ENCODE assay signal across 22 cellular contexts in genomic region chr16:88312732-88313131, GRCh38.
DNase-seq lines count a peak whose midpoint lies in the region; ATAC-seq and TF ChIP-seq lines count a peak whose summit lies in the region.
"Had no signal": no experiment of that assay in that cellular context is flagged by ENCODE, and none has a peak within 500 bp of the region (broad histone marks: within the 10 kb centered on the region; RNA-seq: fewer than 3 reads in every experiment).

No MANE protein-coding gene starts in this region.

- no peak overlapping the region for H2AK9ac ChIP-seq in IMR-90 (replicated peaks; ENCODE audit: low read depth, low read length, poor library complexity)

- POLR2A ChIA-PET in IMR-90 (lab: Charles Lee; ENCODE audit: unreplicated experiment): no interaction called here

- peak; percentile 2 for DNase-seq in left ventricle myocardium inferior
- no peak for DNase-seq in heart left ventricle
- no peak for DNase-seq in IMR-90
- no peak for DNase-seq in mesenchymal stem cell
- no peak for DNase-seq in dorsolateral prefrontal cortex
- DNase-seq in RPMI8226: no peak
- DNase-seq: 8988T; ACHN; AML-193; BE2C; CD4-positive, alpha-beta T cell; CD8-positive, alpha-beta memory T cell; DMS 273 treated with DMSO at 0.1 percent for 48 hours; DMS79; EL; GDM1; GM23248; H7; HCEC 1CT had no signal

- no peak overlapping the region for H3K23ac ChIP-seq in IMR-90 (ENCODE audit: low read depth, low read length)
- H3K23ac ChIP-seq in mesenchymal stem cell (ENCODE audit: low read length in 2 of 2): no peak overlapping the region

- H2BK20ac ChIP-seq in IMR-90 (ENCODE audit: low read depth, low read length): peak overlapping the region; percentile 77; the same call in 1 of the 2 replicates

- no peak overlapping the region for H2BK5ac ChIP-seq in IMR-90 (ENCODE audit: low read depth, low read length, poor library complexity, severe bottlenecking)
- H2BK5ac ChIP-seq in mesenchymal stem cell (ENCODE audit: low read depth, low read length, poor library complexity, severe bottlenecking): no peak overlapping the region

- peak overlapping the region; percentile 89; the same call in 2 of the 3 replicates for H2BK15ac ChIP-seq in IMR-90 (ENCODE audit: low read depth, low read length)
- H2BK15ac ChIP-seq in mesenchymal stem cell (ENCODE audit: low read depth, poor library complexity, severe bottlenecking): peak overlapping the region; percentile 65

- H3K4me2 ChIP-seq in IMR-90 (ENCODE audit: low read depth, low read length) (no peak overlapping the region), mesenchymal stem cell (ENCODE audit: low read length, poor library complexity, severe bottlenecking) (no peak overlapping the region)
- H3K4me2 ChIP-seq: A549; BLaER1 treated with 17β-estradiol and CSF1 and Interleukin-3, amounts not matched to agents 10 nM and 100 nM had no signal

- no peak for TF ChIP-seq POLR2A in heart left ventricle (IDR thresholded peaks at IDR 0.05)
- no peak for TF ChIP-seq POLR2A in IMR-90 (IDR thresholded peaks at IDR 0.05; ENCODE audit: low read depth, low read length)

- peaks cover 8% of the 10 kb centered on the region for H3K9me3 ChIP-seq in left ventricle myocardium inferior (replicated peaks)
- peaks cover 0 to 8% (median 0%) of the 10 kb centered on the region in 12 donors for H3K9me3 ChIP-seq in heart left ventricle
- H3K9me3 ChIP-seq in IMR-90 (ENCODE audit: control insufficient read depth, insufficient read depth, low read length): peaks cover 5% of the 10 kb centered on the region; the same call in 1 of the 2 replicates
- peaks cover 4% of the 10 kb centered on the region for H3K9me3 ChIP-seq in mesenchymal stem cell (ENCODE audit: control insufficient read depth, low read length)
- H3K9me3 ChIP-seq: BE2C had no signal

- H2AFZ ChIP-seq in IMR-90 (replicated peaks; ENCODE audit: low read length, poor library complexity): no peak overlapping the region
- H2AFZ ChIP-seq in mesenchymal stem cell (ENCODE audit: low read depth, low read length): no peak overlapping the region
- H2AFZ ChIP-seq: GM23248 had no signal

- WGBS in heart left ventricle, 4 donors: 79 to 90% (median 89%) methylated on average over 10 of the region's 10 CpGs
- WGBS in IMR-90 (ENCODE audit: extremely low coverage in 2 of 2, insufficient read length in 1 of 2), 2 experiments: no CpG with 5 or more reads among the region's 10 CpGs
- whole genome bisulfite sequencing in mesenchymal stem cell: 88% methylated on average over 6 of the region's 10 CpGs

- H4K5ac ChIP-seq in IMR-90 (ENCODE audit: low read depth, low read length): no peak overlapping the region; the same call in 1 of the 2 replicates

- H3K4ac ChIP-seq in IMR-90 (ENCODE audit: low read depth, low read length) (peak overlapping the region; percentile 45), mesenchymal stem cell (ENCODE audit: low read depth in 1 of 2, low read length in 2 of 2) (no peak overlapping the region)

- peaks cover 48% of the 10 kb centered on the region for H3K27me3 ChIP-seq in left ventricle myocardium inferior (ENCODE audit: low read depth)
- H3K27me3 ChIP-seq in heart left ventricle: no peaks in the 10 kb centered on the region
- no peaks in the 10 kb centered on the region for H3K27me3 ChIP-seq in IMR-90 (ENCODE audit: control insufficient read depth, insufficient read depth, low read length)
- no peaks in the 10 kb centered on the region for H3K27me3 ChIP-seq in mesenchymal stem cell (ENCODE audit: control insufficient read depth in 1 of 2, insufficient read depth in 1 of 2, low read length in 2 of 2)
- no peaks in the 10 kb centered on the region for H3K27me3 ChIP-seq in dorsolateral prefrontal cortex
- H3K27me3 ChIP-seq: BE2C; BLaER1 treated with 17β-estradiol and CSF1 and Interleukin-3, amounts not matched to agents 10 nM and 100 nM had no signal

- no peaks in the 10 kb centered on the region for H4K20me1 ChIP-seq in IMR-90 (ENCODE audit: insufficient read depth, low read length)
- H4K20me1 ChIP-seq: BLaER1 treated with 17β-estradiol and CSF1 and Interleukin-3, amounts not matched to agents 10 nM and 100 nM had no signal

- H4K91ac ChIP-seq in IMR-90 (ENCODE audit: insufficient read depth, low read depth, low read length): 0 out of 2 replicates have a peak overlapping the region, but pooled peaks have one; percentile 34
- no peak overlapping the region for H4K91ac ChIP-seq in mesenchymal stem cell (ENCODE audit: low read length)

- peaks cover 23% of the 10 kb centered on the region for H3K9me1 ChIP-seq in IMR-90 (ENCODE audit: insufficient read depth, low read length)

- peak overlapping the region; percentile 68 for H2AK5ac ChIP-seq in IMR-90 (ENCODE audit: low read depth, low read length)
- no peak overlapping the region for H2AK5ac ChIP-seq in mesenchymal stem cell (ENCODE audit: low read length, severe bottlenecking)

- peak overlapping the region; percentile 25 to 82 for H2BK12ac ChIP-seq in mesenchymal stem cell (ENCODE audit: low read length in 2 of 2)

- peak overlapping the region; percentile 86; the same call in 1 of the 2 replicates for H2BK120ac ChIP-seq in IMR-90 (ENCODE audit: low read depth, low read length)
- H2BK120ac ChIP-seq in mesenchymal stem cell (ENCODE audit: low read depth, low read length): no peak overlapping the region

- dilution Hi-C loops in IMR-90 (cut with HindIII; ENCODE audit: low sequenced_read_pairs, unreplicated experiment): no loop called here

- no peak overlapping the region for H3K4me3 ChIP-seq in left ventricle myocardium inferior
- H3K4me3 ChIP-seq in heart left ventricle: no peak overlapping the region
- H3K4me3 ChIP-seq in IMR-90 (ENCODE audit: insufficient read depth, low read depth, low read length): no peak overlapping the region
- H3K4me3 ChIP-seq in mesenchymal stem cell (ENCODE audit: insufficient read depth in 1 of 2, low read depth in 1 of 2, low read length in 2 of 2): no peak overlapping the region
- no peak overlapping the region for H3K4me3 ChIP-seq in dorsolateral prefrontal cortex
- H3K4me3 ChIP-seq: A549; BLaER1 treated with 17β-estradiol and CSF1 and Interleukin-3, amounts not matched to agents 10 nM and 100 nM; GM12878; GM23248 had no signal

- TF ChIP-seq CTCF in left ventricle myocardium inferior (IDR thresholded peaks at IDR 0.05; ENCODE audit: borderline replicate concordance) (no peak), heart left ventricle (IDR thresholded peaks at IDR 0.05) (no peak), IMR-90 (conservative IDR thresholded peaks at IDR 0.05; ENCODE audit: low read depth, low read length) (no peak), dorsolateral prefrontal cortex (IDR thresholded peaks at IDR 0.05 in 54 of 56, conservative IDR thresholded peaks at IDR 0.05 in 2 of 56; ENCODE audit: low read depth in 1 of 56, partially characterized antibody in 56 of 56) (no peak)

- H3K18ac ChIP-seq in IMR-90 (ENCODE audit: low read depth, low read length): no peak overlapping the region
- no peak overlapping the region for H3K18ac ChIP-seq in mesenchymal stem cell (ENCODE audit: low read depth in 1 of 2, low read length in 2 of 2)

- no peak overlapping the region for H3K9ac ChIP-seq in IMR-90 (ENCODE audit: low read depth, low read length)
- H3K9ac ChIP-seq in mesenchymal stem cell (ENCODE audit: low read length): no peak overlapping the region
- H3K9ac ChIP-seq: BLaER1 treated with 17β-estradiol and CSF1 and Interleukin-3, amounts not matched to agents 10 nM and 100 nM; GM23248 had no signal

- H4K8ac ChIP-seq in IMR-90 (ENCODE audit: low read depth in 2 of 2, low read length in 2 of 2) (no peak overlapping the region), mesenchymal stem cell (ENCODE audit: low read length) (no peak overlapping the region)

- no peak overlapping the region for H3K56ac ChIP-seq in IMR-90 (ENCODE audit: extremely low read depth, insufficient read depth, low read length)

- H3K14ac ChIP-seq in IMR-90 (replicated peaks; ENCODE audit: low read depth, low read length) (no peak overlapping the region), mesenchymal stem cell (ENCODE audit: low read length in 2 of 2) (no peak overlapping the region)

- intact Hi-C loops in left ventricle myocardium inferior (cut with micrococcal nuclease): no loop called here
- intact Hi-C loops in heart left ventricle (cut with DNase I): no loop called here
- intact Hi-C loops in IMR-90 (cut with micrococcal nuclease): no loop called here
- intact Hi-C loops in dorsolateral prefrontal cortex (cut with DNase I): no loop called here

- H3K4me1 ChIP-seq in left ventricle myocardium inferior (peaks cover 18% of the 10 kb centered on the region), heart left ventricle (peaks cover 0 to 7% (median 3%) of the 10 kb centered on the region in 12 donors), IMR-90 (ENCODE audit: control insufficient read depth, insufficient read depth, low read length) (peaks cover 41% of the 10 kb centered on the region), mesenchymal stem cell (ENCODE audit: control insufficient read depth, insufficient read depth, low read depth, low read length) (peaks cover 27% of the 10 kb centered on the region)

- ATAC-seq in heart left ventricle (no peak), IMR-90 (ENCODE audit: low read depth) (no peak)
- ATAC-seq: A549, GM12878 had no signal

- TF ChIP-seq RAD21 in IMR-90 (IDR thresholded peaks at IDR 0.05; ENCODE audit: low read length): no peak

- H3K36me3 ChIP-seq in left ventricle myocardium inferior: no peaks in the 10 kb centered on the region
- no peaks in the 10 kb centered on the region for H3K36me3 ChIP-seq in heart left ventricle
- no peaks in the 10 kb centered on the region for H3K36me3 ChIP-seq in IMR-90 (ENCODE audit: control insufficient read depth, insufficient read depth, low read length)
- H3K36me3 ChIP-seq in mesenchymal stem cell (ENCODE audit: control insufficient read depth in 1 of 2, insufficient read depth in 2 of 2, low read depth in 1 of 2, low read length in 2 of 2): no peaks in the 10 kb centered on the region
- H3K36me3 ChIP-seq: BE2C; BLaER1 treated with 17β-estradiol and CSF1 and Interleukin-3, amounts not matched to agents 10 nM and 100 nM had no signal

- H3K27ac ChIP-seq in left ventricle myocardium inferior (replicated peaks): no peak overlapping the region
- no peak overlapping the region for H3K27ac ChIP-seq in heart left ventricle
- no peak overlapping the region for H3K27ac ChIP-seq in IMR-90 (ENCODE audit: insufficient read depth, low read length)
- H3K27ac ChIP-seq in mesenchymal stem cell (ENCODE audit: low read length, poor library complexity, severe bottlenecking): no peak overlapping the region
- H3K27ac ChIP-seq in dorsolateral prefrontal cortex: no peak overlapping the region
- H3K27ac ChIP-seq: BLaER1 treated with 17β-estradiol and CSF1 and Interleukin-3, amounts not matched to agents 10 nM and 100 nM; GM23248 had no signal

- CTCF ChIA-PET in IMR-90 (lab: Yijun Ruan, JAX): interaction anchor here (1.0 kb wide), 1 partner anchor 23 kb away, joined by 3 read pairs; no protein-coding TSS in a partner anchor

- no TSS peak for BruUV-seq in IMR-90 (replicated peaks; lab: Mats Ljungman, UMichigan)

- in situ Hi-C loops in IMR-90 (cut with MboI; ENCODE audit: low sequenced_read_pairs): no loop called here

- H3K79me1 ChIP-seq in IMR-90 (ENCODE audit: low read depth in 1 of 2, low read length in 2 of 2) (peaks cover 6 to 26% of the 10 kb centered on the region in 2 experiments; a peak in 3 of 4 replicates), mesenchymal stem cell (replicated peaks; ENCODE audit: low read length, poor library complexity, severe bottlenecking) (no peaks in the 10 kb centered on the region)
